ENCODE assay signal across 23 cellular contexts in genomic region chr20:42192321-42192720, GRCh38.
"Had no signal": no experiment of that assay in that cellular context is flagged by ENCODE, and none has a peak within 500 bp of the region (broad histone marks: within the 10 kb centered on the region; RNA-seq: fewer than 3 reads in every experiment).

No MANE protein-coding gene starts in this region.

- H3K9me3 ChIP-seq: heart right ventricle, transverse colon had no signal

- ATAC-seq: heart right ventricle; natural killer cell; stimulated activated naive B cell treated with anti-CD40 and anti-IgM and Interleukin-4, amounts not matched to agents 10 μg/mL and 1 μg/mL and 100 μg/mL, for 72 hours had no signal

- H3K4me3 ChIP-seq: heart right ventricle, transverse colon had no signal

- DNase-seq: activated CD4-positive, alpha-beta T cell treated with anti-CD3 and anti-CD28 coated beads for 4 hours; activated CD4-positive, alpha-beta T cell treated with anti-CD3 and anti-CD28 coated beads, Interleukin-2, amount 50 U/mL, for 48 hours; activated CD4-positive, CD25-positive, alpha-beta regulatory T cell; activated CD8-positive, alpha-beta memory T cell treated with anti-CD3 and anti-CD28 coated beads, Interleukin-2, amount 50 U/mL, for 48 hours; activated effector memory CD4-positive, alpha-beta T cell treated with Interleukin-2 at 50 U/mL for 16 hours; activated naive CD4-positive, alpha-beta T cell treated with anti-CD3 and anti-CD28 coated beads for 36 hours; activated naive CD8-positive, alpha-beta T cell treated with anti-CD3 and anti-CD28 coated beads, Interleukin-2, amount 10 ng/mL, durations not matched to agents 7 days and 5 days; activated T-cell treated with anti-CD3 and anti-CD28 coated beads, Interleukin-2, amount 50 U/mL, for 48 hours; amniotic stem cell; cortex of kidney; endodermal cell; heart right ventricle; islet precursor cell; left cardiac atrium; midbrain; natural killer cell; retina; stimulated activated CD4-positive, alpha-beta T cell treated with anti-CD3 and anti-CD28 coated beads, Interleukin-2, amount 100 ng/mL, for 48 hours; stimulated activated CD8-positive, alpha-beta memory T cell treated with anti-CD3 and anti-CD28 coated beads, Interleukin-4, amount 100 ng/mL, for 48 hours; stimulated activated naive B cell treated with anti-CD40 and anti-IgM and Interleukin-4, amounts not matched to agents 10 μg/mL and 1 μg/mL and 100 μg/mL, for 72 hours; transverse colon had no signal

- H3K27ac ChIP-seq: heart right ventricle, transverse colon had no signal

- H3K4me1 ChIP-seq: heart right ventricle, transverse colon had no signal

- H3K27me3 ChIP-seq: transverse colon had no signal

- H3K36me3 ChIP-seq: heart right ventricle, transverse colon had no signal

- FAIRE-seq: bronchial epithelial cell, urothelium cell line had no signal
